ENCODE assay signal across 1 cellular context in the genomic region with DNA sequence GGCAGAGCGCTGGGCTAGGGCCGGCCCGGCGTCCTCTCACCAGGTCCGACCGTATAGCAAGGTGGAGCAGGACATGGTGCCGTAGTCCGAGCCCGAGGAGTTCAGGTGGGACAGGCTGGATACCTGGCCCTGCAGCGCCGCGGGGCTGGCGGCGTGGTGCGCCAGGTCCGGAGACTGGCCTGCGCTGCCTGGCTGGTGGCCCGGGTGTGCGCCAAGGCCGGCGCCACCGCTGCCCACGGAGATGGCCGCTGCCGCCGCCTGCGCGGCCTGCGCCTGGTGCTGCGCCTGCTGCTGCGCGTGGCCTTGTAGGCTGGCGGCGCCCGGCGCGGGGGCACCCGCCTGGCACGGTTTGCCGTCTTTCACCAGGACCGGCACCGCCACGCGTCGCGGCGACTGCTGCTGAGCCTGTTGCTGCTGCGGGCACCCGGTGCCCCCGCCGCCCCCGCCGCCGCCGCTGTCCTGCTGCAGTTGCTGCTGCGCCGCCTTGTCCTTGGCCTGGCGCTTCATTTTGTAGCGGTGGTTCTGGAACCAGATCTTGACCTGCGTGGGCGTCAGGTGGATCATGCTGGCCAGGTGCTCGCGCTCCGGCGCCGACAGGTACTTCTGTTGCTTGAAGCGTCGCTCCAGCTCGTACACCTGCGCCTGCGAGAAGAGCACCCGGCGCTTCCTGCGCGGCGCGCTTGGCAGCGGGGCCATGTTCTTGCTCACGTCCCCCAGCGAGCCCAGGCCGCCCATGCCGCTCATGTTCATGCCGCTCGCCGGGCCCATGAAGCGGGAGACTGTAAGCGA.
TF ChIP-seq lines count a peak whose summit lies in the region.

No MANE protein-coding gene starts in this region.

TF ChIP-seq in WTC11, 78 proteins besides CTCF, POLR2A, EP300 and RAD21:
- TF ChIP-seq, protein P1, sequence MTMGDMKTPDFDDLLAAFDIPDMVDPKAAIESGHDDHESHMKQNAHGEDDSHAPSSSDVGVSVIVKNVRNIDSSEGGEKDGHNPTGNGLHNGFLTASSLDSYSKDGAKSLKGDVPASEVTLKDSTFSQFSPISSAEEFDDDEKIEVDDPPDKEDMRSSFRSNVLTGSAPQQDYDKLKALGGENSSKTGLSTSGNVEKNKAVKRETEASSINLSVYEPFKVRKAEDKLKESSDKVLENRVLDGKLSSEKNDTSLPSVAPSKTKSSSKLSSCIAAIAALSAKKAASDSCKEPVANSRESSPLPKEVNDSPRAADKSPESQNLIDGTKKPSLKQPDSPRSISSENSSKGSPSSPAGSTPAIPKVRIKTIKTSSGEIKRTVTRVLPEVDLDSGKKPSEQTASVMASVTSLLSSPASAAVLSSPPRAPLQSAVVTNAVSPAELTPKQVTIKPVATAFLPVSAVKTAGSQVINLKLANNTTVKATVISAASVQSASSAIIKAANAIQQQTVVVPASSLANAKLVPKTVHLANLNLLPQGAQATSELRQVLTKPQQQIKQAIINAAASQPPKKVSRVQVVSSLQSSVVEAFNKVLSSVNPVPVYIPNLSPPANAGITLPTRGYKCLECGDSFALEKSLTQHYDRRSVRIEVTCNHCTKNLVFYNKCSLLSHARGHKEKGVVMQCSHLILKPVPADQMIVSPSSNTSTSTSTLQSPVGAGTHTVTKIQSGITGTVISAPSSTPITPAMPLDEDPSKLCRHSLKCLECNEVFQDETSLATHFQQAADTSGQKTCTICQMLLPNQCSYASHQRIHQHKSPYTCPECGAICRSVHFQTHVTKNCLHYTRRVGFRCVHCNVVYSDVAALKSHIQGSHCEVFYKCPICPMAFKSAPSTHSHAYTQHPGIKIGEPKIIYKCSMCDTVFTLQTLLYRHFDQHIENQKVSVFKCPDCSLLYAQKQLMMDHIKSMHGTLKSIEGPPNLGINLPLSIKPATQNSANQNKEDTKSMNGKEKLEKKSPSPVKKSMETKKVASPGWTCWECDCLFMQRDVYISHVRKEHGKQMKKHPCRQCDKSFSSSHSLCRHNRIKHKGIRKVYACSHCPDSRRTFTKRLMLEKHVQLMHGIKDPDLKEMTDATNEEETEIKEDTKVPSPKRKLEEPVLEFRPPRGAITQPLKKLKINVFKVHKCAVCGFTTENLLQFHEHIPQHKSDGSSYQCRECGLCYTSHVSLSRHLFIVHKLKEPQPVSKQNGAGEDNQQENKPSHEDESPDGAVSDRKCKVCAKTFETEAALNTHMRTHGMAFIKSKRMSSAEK (CRISPR knock-in tag; IDR thresholded peaks at IDR 0.05; ENCODE audit: borderline replicate concordance) = no peak
- TF ChIP-seq JUN (CRISPR knock-in tag; IDR thresholded peaks at IDR 0.05) (no peak), TP53 (CRISPR knock-in tag; IDR thresholded peaks at IDR 0.05) (no peak), ETV6 (CRISPR knock-in tag; IDR thresholded peaks at IDR 0.05) (no peak), ZNF396 (CRISPR knock-in tag; IDR thresholded peaks at IDR 0.05; ENCODE audit: borderline replicate concordance) (no peak), ZNF671 (CRISPR knock-in tag; IDR thresholded peaks at IDR 0.05) (no peak), MXD4 (CRISPR knock-in tag; IDR thresholded peaks at IDR 0.05; ENCODE audit: borderline replicate concordance) (no peak), TEAD4 (CRISPR knock-in tag; IDR thresholded peaks at IDR 0.05) (no peak), CREM (CRISPR knock-in tag; IDR thresholded peaks at IDR 0.05) (no peak), EMX1 (CRISPR knock-in tag; IDR thresholded peaks at IDR 0.05) (no peak), JAZF1 (CRISPR knock-in tag; IDR thresholded peaks at IDR 0.05) (no peak), CBFB (CRISPR knock-in tag; IDR thresholded peaks at IDR 0.05; ENCODE audit: low read depth) (no peak), NFYB (CRISPR knock-in tag; conservative IDR thresholded peaks at IDR 0.05; ENCODE audit: low read depth) (no peak), IRF2 (CRISPR knock-in tag; IDR thresholded peaks at IDR 0.05; ENCODE audit: borderline replicate concordance, low read depth) (no peak), PRRX2 (CRISPR knock-in tag; IDR thresholded peaks at IDR 0.05) (no peak), ELF4 (CRISPR knock-in tag; IDR thresholded peaks at IDR 0.05; ENCODE audit: low read depth) (no peak), ZNF416 (CRISPR knock-in tag; IDR thresholded peaks at IDR 0.05) (no peak)
- TF ChIP-seq, protein P2, sequence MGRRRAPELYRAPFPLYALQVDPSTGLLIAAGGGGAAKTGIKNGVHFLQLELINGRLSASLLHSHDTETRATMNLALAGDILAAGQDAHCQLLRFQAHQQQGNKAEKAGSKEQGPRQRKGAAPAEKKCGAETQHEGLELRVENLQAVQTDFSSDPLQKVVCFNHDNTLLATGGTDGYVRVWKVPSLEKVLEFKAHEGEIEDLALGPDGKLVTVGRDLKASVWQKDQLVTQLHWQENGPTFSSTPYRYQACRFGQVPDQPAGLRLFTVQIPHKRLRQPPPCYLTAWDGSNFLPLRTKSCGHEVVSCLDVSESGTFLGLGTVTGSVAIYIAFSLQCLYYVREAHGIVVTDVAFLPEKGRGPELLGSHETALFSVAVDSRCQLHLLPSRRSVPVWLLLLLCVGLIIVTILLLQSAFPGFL (CRISPR knock-in tag; IDR thresholded peaks at IDR 0.05; ENCODE audit: borderline replicate concordance) = no peak
- TF ChIP-seq, protein P3, sequence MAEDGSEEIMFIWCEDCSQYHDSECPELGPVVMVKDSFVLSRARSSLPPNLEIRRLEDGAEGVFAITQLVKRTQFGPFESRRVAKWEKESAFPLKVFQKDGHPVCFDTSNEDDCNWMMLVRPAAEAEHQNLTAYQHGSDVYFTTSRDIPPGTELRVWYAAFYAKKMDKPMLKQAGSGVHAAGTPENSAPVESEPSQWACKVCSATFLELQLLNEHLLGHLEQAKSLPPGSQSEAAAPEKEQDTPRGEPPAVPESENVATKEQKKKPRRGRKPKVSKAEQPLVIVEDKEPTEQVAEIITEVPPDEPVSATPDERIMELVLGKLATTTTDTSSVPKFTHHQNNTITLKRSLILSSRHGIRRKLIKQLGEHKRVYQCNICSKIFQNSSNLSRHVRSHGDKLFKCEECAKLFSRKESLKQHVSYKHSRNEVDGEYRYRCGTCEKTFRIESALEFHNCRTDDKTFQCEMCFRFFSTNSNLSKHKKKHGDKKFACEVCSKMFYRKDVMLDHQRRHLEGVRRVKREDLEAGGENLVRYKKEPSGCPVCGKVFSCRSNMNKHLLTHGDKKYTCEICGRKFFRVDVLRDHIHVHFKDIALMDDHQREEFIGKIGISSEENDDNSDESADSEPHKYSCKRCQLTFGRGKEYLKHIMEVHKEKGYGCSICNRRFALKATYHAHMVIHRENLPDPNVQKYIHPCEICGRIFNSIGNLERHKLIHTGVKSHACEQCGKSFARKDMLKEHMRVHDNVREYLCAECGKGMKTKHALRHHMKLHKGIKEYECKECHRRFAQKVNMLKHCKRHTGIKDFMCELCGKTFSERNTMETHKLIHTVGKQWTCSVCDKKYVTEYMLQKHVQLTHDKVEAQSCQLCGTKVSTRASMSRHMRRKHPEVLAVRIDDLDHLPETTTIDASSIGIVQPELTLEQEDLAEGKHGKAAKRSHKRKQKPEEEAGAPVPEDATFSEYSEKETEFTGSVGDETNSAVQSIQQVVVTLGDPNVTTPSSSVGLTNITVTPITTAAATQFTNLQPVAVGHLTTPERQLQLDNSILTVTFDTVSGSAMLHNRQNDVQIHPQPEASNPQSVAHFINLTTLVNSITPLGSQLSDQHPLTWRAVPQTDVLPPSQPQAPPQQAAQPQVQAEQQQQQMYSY (CRISPR knock-in tag; IDR thresholded peaks at IDR 0.05) = no peak
- TF ChIP-seq, protein P4, sequence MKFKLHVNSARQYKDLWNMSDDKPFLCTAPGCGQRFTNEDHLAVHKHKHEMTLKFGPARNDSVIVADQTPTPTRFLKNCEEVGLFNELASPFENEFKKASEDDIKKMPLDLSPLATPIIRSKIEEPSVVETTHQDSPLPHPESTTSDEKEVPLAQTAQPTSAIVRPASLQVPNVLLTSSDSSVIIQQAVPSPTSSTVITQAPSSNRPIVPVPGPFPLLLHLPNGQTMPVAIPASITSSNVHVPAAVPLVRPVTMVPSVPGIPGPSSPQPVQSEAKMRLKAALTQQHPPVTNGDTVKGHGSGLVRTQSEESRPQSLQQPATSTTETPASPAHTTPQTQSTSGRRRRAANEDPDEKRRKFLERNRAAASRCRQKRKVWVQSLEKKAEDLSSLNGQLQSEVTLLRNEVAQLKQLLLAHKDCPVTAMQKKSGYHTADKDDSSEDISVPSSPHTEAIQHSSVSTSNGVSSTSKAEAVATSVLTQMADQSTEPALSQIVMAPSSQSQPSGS (CRISPR knock-in tag; IDR thresholded peaks at IDR 0.05; ENCODE audit: borderline replicate concordance, low read depth) = no peak
